ENCODE assay signal across 8 cellular contexts in the genomic region with DNA sequence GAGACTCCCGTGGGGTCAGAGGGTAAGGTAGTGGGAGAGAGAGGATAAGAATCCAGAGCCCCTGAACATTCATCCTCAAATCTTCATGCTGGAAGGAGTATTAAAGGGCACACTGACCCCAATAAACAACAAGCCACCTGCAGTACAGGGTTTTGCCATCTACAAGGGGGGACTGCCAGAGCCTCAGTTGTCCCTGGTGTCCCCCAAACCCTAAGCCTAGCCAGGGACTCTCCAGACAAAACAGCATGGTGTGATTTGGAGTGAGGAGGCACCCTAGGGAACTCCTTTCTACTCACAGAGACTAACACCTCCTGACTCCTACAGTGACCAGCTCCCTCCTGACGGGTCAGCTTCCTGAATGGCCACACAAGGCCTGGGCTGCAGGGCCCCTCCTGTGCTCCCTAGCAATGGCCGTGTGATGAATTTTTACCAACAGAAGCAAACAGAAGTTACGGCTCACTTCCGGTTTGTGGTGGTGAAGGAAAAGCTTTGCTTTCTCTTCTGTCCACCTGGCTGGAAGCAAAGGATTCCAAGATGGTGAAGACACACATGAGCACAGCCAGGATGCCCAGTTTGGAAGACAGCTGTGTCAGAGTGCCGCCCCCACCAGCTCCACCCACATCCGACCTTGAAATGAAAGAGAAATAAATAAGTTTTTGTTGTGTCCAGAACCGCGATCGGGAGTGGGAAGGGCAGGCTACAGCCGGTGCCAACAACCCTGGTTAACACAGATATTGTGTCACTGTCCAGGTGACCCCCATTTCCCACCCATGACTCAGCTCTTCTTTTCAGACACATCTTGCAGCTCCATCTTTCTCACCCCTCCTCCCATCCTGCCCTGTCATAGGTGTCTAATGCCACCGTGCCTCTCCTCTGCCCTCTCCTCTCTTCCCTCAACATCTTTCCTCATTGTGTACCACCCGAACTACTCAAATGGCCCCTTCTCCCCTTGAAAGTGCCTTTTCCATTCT.
DNase-seq lines count a peak whose midpoint lies in the region; ATAC-seq and TF ChIP-seq lines count a peak whose summit lies in the region.

No MANE protein-coding gene starts in this region.

- TF ChIP-seq POLR2A in erythroblast (IDR thresholded peaks at IDR 0.05; ENCODE audit: low read length) = no peak

- H3K36me3 Mint-ChIP-seq in activated T-cell treated with anti-CD3 and anti-CD28 coated beads, Interleukin-2, amount 50 U/mL, for 4 hours (ENCODE audit: insufficient read depth) = no peaks in the 10 kb centered on the region

- no peaks in the 10 kb centered on the region for H3K27me3 ChIP-seq in subcutaneous abdominal adipose tissue (ENCODE audit: control insufficient read depth in 5 of 5, insufficient read depth in 4 of 5, low read length in 5 of 5)

- ATAC-seq in activated T-cell treated with anti-CD3 and anti-CD28 coated beads, Interleukin-2, amount 50 U/mL, for 4 hours = peak; percentile 45 to 53
- ATAC-seq in SK-N-SH treated with all-trans-retinoic acid at 6 μM for 48 hours = no peak; the same call in 2 of the 3 replicates
- no peak for ATAC-seq in GM21515 (IDR thresholded peaks at IDR 0.05; ENCODE audit: unreplicated experiment)
- ATAC-seq in HG02938 (IDR thresholded peaks at IDR 0.05; ENCODE audit: unreplicated experiment) = no peak

- peak overlapping the region in 1 of 5 donors; percentile 4 for H3K9ac ChIP-seq in subcutaneous abdominal adipose tissue (ENCODE audit: low read length in 5 of 5)

- no peaks in the 10 kb centered on the region for H3K36me3 ChIP-seq in subcutaneous abdominal adipose tissue (ENCODE audit: control insufficient read depth in 5 of 5, insufficient read depth in 5 of 5, low read length in 5 of 5)

- peaks cover 2% of the 10 kb centered on the region for H3K27me3 Mint-ChIP-seq in activated T-cell treated with anti-CD3 and anti-CD28 coated beads, Interleukin-2, amount 50 U/mL, for 4 hours (ENCODE audit: low read depth)

- peaks cover 0 to 12% (median 0%) of the 10 kb centered on the region in 5 donors for H3K4me1 ChIP-seq in subcutaneous abdominal adipose tissue (ENCODE audit: control insufficient read depth in 5 of 5, insufficient read depth in 5 of 5, low read length in 5 of 5)

- peak overlapping the region; percentile 69 for H3K4me3 Mint-ChIP-seq in activated T-cell treated with anti-CD3 and anti-CD28 coated beads, Interleukin-2, amount 50 U/mL, for 4 hours

- no peak overlapping the region for H3K27ac ChIP-seq in subcutaneous abdominal adipose tissue (ENCODE audit: low read depth, low read length)

- H3K4me1 Mint-ChIP-seq in activated T-cell treated with anti-CD3 and anti-CD28 coated beads, Interleukin-2, amount 50 U/mL, for 4 hours (ENCODE audit: low read depth) = peaks cover 10% of the 10 kb centered on the region

- DNase-seq in activated T-cell treated with anti-CD3 and anti-CD28 coated beads, Interleukin-2, amount 50 U/mL, for 4 hours = no peak
- no peak for DNase-seq in activated T-cell treated with anti-CD3 and anti-CD28 coated beads for 4 hours
- DNase-seq in erythroblast (lab: John Stamatoyannopoulos, UW) = peak; percentile 32 to 37
- no peak for DNase-seq in D341Med (ENCODE audit: low spot score)

- no peaks in the 10 kb centered on the region for H3K9me3 Mint-ChIP-seq in activated T-cell treated with anti-CD3 and anti-CD28 coated beads, Interleukin-2, amount 50 U/mL, for 4 hours

- H3K9me3 ChIP-seq in subcutaneous abdominal adipose tissue (ENCODE audit: control insufficient read depth in 5 of 5, low read length in 5 of 5) = no peaks in the 10 kb centered on the region

- peak overlapping the region; percentile 1 to 54 (median 17) for H3K4me3 ChIP-seq in subcutaneous abdominal adipose tissue (ENCODE audit: low read depth in 1 of 5, low read length in 5 of 5)

TF ChIP-seq in SK-N-SH treated with all-trans-retinoic acid at 6 μM for 48 hours, 23 proteins besides CTCF, POLR2A, EP300 and RAD21:
- 0 out of 2 replicates have a peak, but pooled peaks have one; percentile 6 for TF ChIP-seq SNAI2 (CRISPR knock-in tag; IDR thresholded peaks at IDR 0.05)
- TF ChIP-seq ZFP3 (CRISPR knock-in tag; IDR thresholded peaks at IDR 0.05) = peak; percentile 38; the same call in 1 of the 2 replicates
- no peak for TF ChIP-seq ZNF70 (CRISPR knock-in tag; IDR thresholded peaks at IDR 0.05)

Comparison
In these comparisons a context has a peak if more than half of its experiments do, and no peak if none do; other contexts are left out.
1. ATAC-seq: peak in activated T-cell treated with anti-CD3 and anti-CD28 coated beads, Interleukin-2, amount 50 U/mL, for 4 hours (2 of 2); none in SK-N-SH treated with all-trans-retinoic acid at 6 μM for 48 hours (single experiment), GM21515 (single experiment) and HG02938 (single experiment).
2. DNase-seq: peak in erythroblast (2 of 2); none in activated T-cell treated with anti-CD3 and anti-CD28 coated beads, Interleukin-2, amount 50 U/mL, for 4 hours (single experiment), activated T-cell treated with anti-CD3 and anti-CD28 coated beads for 4 hours (single experiment) and D341Med (single experiment).